In genomic region chr17:13640559-13640958, GRCh38 we compare ENCODE assay signal across 2 cellular contexts.
TF ChIP-seq lines count a peak whose summit lies in the region.

No MANE protein-coding gene starts in this region.

TF ChIP-seq in IMR-90, 13 proteins besides CTCF, POLR2A, EP300 and RAD21 (continued from another document):
- TF ChIP-seq FOS (IDR thresholded peaks at IDR 0.05; ENCODE audit: low read depth, low read length) (no peak), CEBPB (IDR thresholded peaks at IDR 0.05; ENCODE audit: low read depth, low read length) (no peak), ELK1 (IDR thresholded peaks at IDR 0.05; ENCODE audit: borderline replicate concordance, low read depth, low read length) (no peak), MAZ (IDR thresholded peaks at IDR 0.05; ENCODE audit: borderline replicate concordance, low read depth, low read length) (no peak), RCOR1 (IDR thresholded peaks at IDR 0.05; ENCODE audit: insufficient replicate concordance, low read length) (no peak), MAFK (IDR thresholded peaks at IDR 0.05; ENCODE audit: low read depth, low read length) (no peak)

TF ChIP-seq in WTC11, 78 proteins besides CTCF, POLR2A, EP300 and RAD21:
- no peak for TF ChIP-seq PRDM15 (CRISPR knock-in tag; IDR thresholded peaks at IDR 0.05)
- TF ChIP-seq GTF2I (CRISPR knock-in tag; conservative IDR thresholded peaks at IDR 0.05), result no peak
- no peak for TF ChIP-seq ATF1 (CRISPR knock-in tag; IDR thresholded peaks at IDR 0.05)
- TF ChIP-seq CREM (CRISPR knock-in tag; IDR thresholded peaks at IDR 0.05), result no peak
- no peak for TF ChIP-seq JAZF1 (CRISPR knock-in tag; IDR thresholded peaks at IDR 0.05)
- TF ChIP-seq ZNF396 (CRISPR knock-in tag; IDR thresholded peaks at IDR 0.05; ENCODE audit: borderline replicate concordance), result no peak
- no peak for TF ChIP-seq ELF4 (CRISPR knock-in tag; IDR thresholded peaks at IDR 0.05; ENCODE audit: low read depth)
- no peak for TF ChIP-seq GABPB1 (CRISPR knock-in tag; IDR thresholded peaks at IDR 0.05)
- TF ChIP-seq ZNF671 (CRISPR knock-in tag; IDR thresholded peaks at IDR 0.05), result no peak
- TF ChIP-seq USF1 (CRISPR knock-in tag; IDR thresholded peaks at IDR 0.05), result no peak
- TF ChIP-seq PRRX2 (CRISPR knock-in tag; IDR thresholded peaks at IDR 0.05), result no peak
- no peak for TF ChIP-seq PREB (CRISPR knock-in tag; IDR thresholded peaks at IDR 0.05; ENCODE audit: borderline replicate concordance)
- TF ChIP-seq ZSCAN18 (CRISPR knock-in tag; IDR thresholded peaks at IDR 0.05), result no peak
- no peak for TF ChIP-seq ZNF425 (CRISPR knock-in tag; conservative IDR thresholded peaks at IDR 0.05)
- TF ChIP-seq ZNF263 (CRISPR knock-in tag; IDR thresholded peaks at IDR 0.05; ENCODE audit: low read depth), result no peak
- no peak for TF ChIP-seq ZNF138 (CRISPR knock-in tag; conservative IDR thresholded peaks at IDR 0.05)
- no peak for TF ChIP-seq ZBTB43 (CRISPR knock-in tag; IDR thresholded peaks at IDR 0.05)
- no peak for TF ChIP-seq AR (CRISPR knock-in tag; IDR thresholded peaks at IDR 0.05)
